1 cellular context compared by ENCODE assay signal in the genomic region with DNA sequence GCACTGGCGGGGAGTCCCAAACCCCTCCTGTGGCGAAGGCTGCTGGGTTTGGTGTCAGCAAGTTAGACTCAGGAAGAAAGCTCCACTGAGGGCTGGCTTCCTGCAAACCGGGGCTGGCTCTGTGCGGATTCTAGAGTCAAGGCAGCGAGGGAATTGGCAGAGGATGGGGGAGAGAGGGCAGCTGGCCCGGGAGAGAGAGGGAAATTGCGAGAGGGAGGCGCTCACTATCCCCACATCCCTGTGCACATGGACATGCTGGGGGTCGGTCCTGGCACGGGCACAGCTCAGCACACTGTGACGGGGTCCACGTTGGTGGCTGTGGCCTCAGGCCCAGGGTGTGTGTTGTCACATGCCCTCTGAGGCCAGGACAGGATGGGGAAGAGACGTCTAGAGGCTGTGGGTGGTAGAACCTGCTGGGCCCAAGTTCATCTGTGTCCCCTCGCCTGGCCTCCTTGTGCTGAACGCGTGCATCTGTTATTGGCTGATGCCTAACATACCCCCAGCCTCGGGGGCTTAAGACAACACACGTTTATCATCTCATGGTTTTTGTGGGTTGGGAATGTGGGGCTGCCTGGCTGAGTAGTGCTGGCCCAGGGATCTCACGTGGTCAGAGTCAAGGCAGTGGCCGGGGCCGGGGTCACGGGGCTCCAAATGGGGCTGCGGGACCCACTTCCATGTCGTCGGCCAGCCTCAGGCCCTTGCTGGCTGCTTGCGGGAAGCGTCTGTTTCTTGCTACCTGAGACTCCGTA.
TF ChIP-seq lines count a peak whose summit lies in the region.

No MANE protein-coding gene starts in this region.

TF ChIP-seq in GM23338, 12 proteins besides CTCF, POLR2A, EP300 and RAD21 (continued from another document):
- TF ChIP-seq EZH2 (IDR thresholded peaks at IDR 0.05; ENCODE audit: low read depth, unreplicated experiment): no peak
- no peak for TF ChIP-seq JUNB (IDR thresholded peaks at IDR 0.05; ENCODE audit: unreplicated experiment)
- TF ChIP-seq ZNF331 (CRISPR knock-in tag; IDR thresholded peaks at IDR 0.05; ENCODE audit: low read depth): no peak
- TF ChIP-seq POLR2AphosphoS5 (IDR thresholded peaks at IDR 0.05; ENCODE audit: low read depth): no peak
TF ChIP-seq in GM23338: peak in this region for 0.
